In the genomic region with DNA sequence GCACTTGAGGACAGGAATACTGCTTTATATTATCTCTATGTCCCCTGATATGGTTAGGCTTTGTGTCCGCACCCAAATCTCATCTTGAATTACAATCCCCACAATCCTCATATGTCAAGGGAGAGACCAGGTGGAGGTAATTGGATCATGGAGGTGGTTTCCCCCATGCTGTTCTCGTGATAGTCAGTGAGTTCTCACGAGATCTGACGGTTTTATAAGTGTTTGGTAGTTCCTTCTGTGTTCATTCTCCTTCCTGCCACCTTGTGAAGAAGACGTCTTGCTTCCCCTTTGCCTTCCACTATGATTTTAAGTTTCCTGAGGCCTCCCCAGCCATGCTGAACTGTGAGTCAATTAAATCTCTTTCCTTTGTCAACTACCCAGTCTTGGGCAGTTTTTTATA, we compare ENCODE assay signal across 1 cellular context. TPM values are rescaled to one million over a fixed set of nuclear protein-coding genes. Genes with fewer than 3 reads are reported as not detected.
"Had no signal": no experiment of that assay in that cellular context is flagged by ENCODE, and none has a peak within 500 bp of the region (broad histone marks: within the 10 kb centered on the region; RNA-seq: fewer than 3 reads in every experiment).

No MANE protein-coding gene starts in this region.

RNA-seq across cellular contexts. Expression of a gene that starts 51.7 kb away (rescaled TPM):
- total RNA-seq: HT-29 had no signal
